Comparison of ENCODE assay signal across 1 cellular context in genomic region chr11:73787643-73788537, GRCh38.
TF ChIP-seq lines count a peak whose summit lies in the region.

Gene MRPL48 (plus strand): TSS chr11:73787874. CDS start chr11:73787972, 98 bp downstream.

TF ChIP-seq in WTC11, 78 proteins besides CTCF, POLR2A, EP300 and RAD21 (continued from another document and continues in another):
- no peak for TF ChIP-seq ATF6 (CRISPR knock-in tag; IDR thresholded peaks at IDR 0.05)
- no peak for TF ChIP-seq PRRX2 (CRISPR knock-in tag; IDR thresholded peaks at IDR 0.05)
- TF ChIP-seq KAT7 (CRISPR knock-in tag; IDR thresholded peaks at IDR 0.05; ENCODE audit: borderline replicate concordance) = no peak
- TF ChIP-seq ZNF416 (CRISPR knock-in tag; IDR thresholded peaks at IDR 0.05) = no peak
- peak; percentile 48 for TF ChIP-seq USF2 (CRISPR knock-in tag; IDR thresholded peaks at IDR 0.05)
- TF ChIP-seq E2F4 (CRISPR knock-in tag; IDR thresholded peaks at IDR 0.05; ENCODE audit: borderline replicate concordance, low read depth) = no peak
- TF ChIP-seq MLX (CRISPR knock-in tag; IDR thresholded peaks at IDR 0.05) = no peak
- TF ChIP-seq PREB (CRISPR knock-in tag; IDR thresholded peaks at IDR 0.05; ENCODE audit: borderline replicate concordance) = no peak
- no peak for TF ChIP-seq CDX4 (CRISPR knock-in tag; IDR thresholded peaks at IDR 0.05; ENCODE audit: borderline replicate concordance)
- peak; percentile 41; the same call in 1 of the 2 replicates for TF ChIP-seq HMGA2 (CRISPR knock-in tag; IDR thresholded peaks at IDR 0.05)
- TF ChIP-seq ETV6 (CRISPR knock-in tag; IDR thresholded peaks at IDR 0.05) = peak; percentile 74; the same call in 1 of the 2 replicates
- peak; percentile 78 for TF ChIP-seq FOXP1 (CRISPR knock-in tag; IDR thresholded peaks at IDR 0.05; ENCODE audit: borderline replicate concordance)
- peak; percentile 88 for TF ChIP-seq MAX (CRISPR knock-in tag; IDR thresholded peaks at IDR 0.05)
- no peak for TF ChIP-seq ZNF512 (CRISPR knock-in tag; IDR thresholded peaks at IDR 0.05; ENCODE audit: borderline replicate concordance)
- no peak for TF ChIP-seq STAT6 (CRISPR knock-in tag; conservative IDR thresholded peaks at IDR 0.05; ENCODE audit: low read depth)
- peak; percentile 89; the same call in 1 of the 2 replicates for TF ChIP-seq ESRRA (CRISPR knock-in tag; IDR thresholded peaks at IDR 0.05; ENCODE audit: borderline replicate concordance)
- 0 out of 2 replicates have a peak, but pooled peaks have one; percentile 87 for TF ChIP-seq ZNF532 (CRISPR knock-in tag; IDR thresholded peaks at IDR 0.05; ENCODE audit: borderline replicate concordance)
- TF ChIP-seq ATF3 (CRISPR knock-in tag; conservative IDR thresholded peaks at IDR 0.05) = no peak
- no peak for TF ChIP-seq SOX15 (CRISPR knock-in tag; IDR thresholded peaks at IDR 0.05)
- TF ChIP-seq ZBTB43 (CRISPR knock-in tag; IDR thresholded peaks at IDR 0.05) = 0 out of 2 replicates have a peak, but pooled peaks have one; percentile 58
- no peak for TF ChIP-seq IRF2 (CRISPR knock-in tag; IDR thresholded peaks at IDR 0.05; ENCODE audit: borderline replicate concordance, low read depth)
- no peak for TF ChIP-seq RORB (CRISPR knock-in tag; IDR thresholded peaks at IDR 0.05)
- peak; percentile 69; the same call in 1 of the 2 replicates for TF ChIP-seq TEAD1 (CRISPR knock-in tag; IDR thresholded peaks at IDR 0.05)
- no peak for TF ChIP-seq RELA (CRISPR knock-in tag; IDR thresholded peaks at IDR 0.05; ENCODE audit: borderline replicate concordance)
- no peak for TF ChIP-seq ZNF671 (CRISPR knock-in tag; IDR thresholded peaks at IDR 0.05)
- no peak for TF ChIP-seq SMAD4 (CRISPR knock-in tag; IDR thresholded peaks at IDR 0.05)
- TF ChIP-seq ZNF281 (CRISPR knock-in tag; IDR thresholded peaks at IDR 0.05) = no peak
- no peak for TF ChIP-seq ZBTB21 (CRISPR knock-in tag; IDR thresholded peaks at IDR 0.05; ENCODE audit: borderline replicate concordance)
- no peak for TF ChIP-seq ATF1 (CRISPR knock-in tag; IDR thresholded peaks at IDR 0.05)
